Comparison of ENCODE assay signal across 12 cellular contexts in genomic region chr21:23401278-23401677, GRCh38.
DNase-seq lines count a peak whose midpoint lies in the region; ATAC-seq, FAIRE-seq and TF ChIP-seq lines count a peak whose summit lies in the region.
"Had no signal": no experiment of that assay in that cellular context is flagged by ENCODE, and none has a peak within 500 bp of the region (broad histone marks: within the 10 kb centered on the region; RNA-seq: fewer than 3 reads in every experiment).

No MANE protein-coding gene starts in this region.

- H3K4me1 ChIP-seq in cardiac muscle cell (ENCODE audit: low read depth), result no peaks in the 10 kb centered on the region
- no peaks in the 10 kb centered on the region for H3K4me1 ChIP-seq in right cardiac atrium (ENCODE audit: control insufficient read depth, insufficient read depth, low read length)

- H3K27ac ChIP-seq in cardiac muscle cell (no peak overlapping the region), right cardiac atrium (ENCODE audit: low read length) (no peak overlapping the region), WERI-Rb-1 (no peak overlapping the region)

- intact Hi-C loops in right cardiac atrium (cut with DNase I), result no loop called here

- no peaks in the 10 kb centered on the region for H3K9me3 ChIP-seq in cardiac muscle cell (ENCODE audit: low read depth)
- no peaks in the 10 kb centered on the region for H3K9me3 ChIP-seq in right cardiac atrium (ENCODE audit: control insufficient read depth, low read length)
- no peaks in the 10 kb centered on the region for H3K9me3 ChIP-seq in WERI-Rb-1 (ENCODE audit: severe bottlenecking)

- no peak for FAIRE-seq in urothelium cell line (lab: Jason Lieb, UNC)
- FAIRE-seq: islet of Langerhans had no signal

- H3K4me3 ChIP-seq in cardiac muscle cell (no peak overlapping the region), right cardiac atrium (ENCODE audit: low read length) (no peak overlapping the region), WERI-Rb-1 (ENCODE audit: low read depth, low read length) (no peak overlapping the region)

- H3K27me3 ChIP-seq in cardiac muscle cell, result no peaks in the 10 kb centered on the region
- H3K27me3 ChIP-seq in right cardiac atrium (ENCODE audit: control insufficient read depth, insufficient read depth), result no peaks in the 10 kb centered on the region
- H3K27me3 ChIP-seq in WERI-Rb-1 (ENCODE audit: insufficient read depth, low read depth, severe bottlenecking), result no peaks in the 10 kb centered on the region

- peak; percentile 2 to 18 for DNase-seq in cardiac muscle cell (ENCODE audit: low read depth in 1 of 2, low spot score in 1 of 2)
- DNase-seq in right cardiac atrium, result no peak
- peak; percentile 17 for DNase-seq in MV-4-11 (lab: John Stamatoyannopoulos, UW)
- peak; percentile 20 for DNase-seq in WERI-Rb-1
- DNase-seq in urothelium cell line (ENCODE audit: low spot score), result peak; percentile 18
- no peak for DNase-seq in T-helper 9 cell
- no peak for DNase-seq in DMS114 treated with DMSO at 0.1 percent for 48 hours (lab: John Stamatoyannopoulos, UW; ENCODE audit: unreplicated experiment)
- DNase-seq in HPDE6-E6E7 (ENCODE audit: extremely low spot score), result no peak
- DNase-seq: activated T-cell treated with anti-CD3 and anti-CD28 coated beads, Interleukin-2, amount 50 U/mL, for 1 hour; Right ventricle myocardium superior had no signal

- H3K36me3 ChIP-seq in cardiac muscle cell (no peaks in the 10 kb centered on the region), WERI-Rb-1 (no peaks in the 10 kb centered on the region)

- no peak for ATAC-seq in right cardiac atrium
- ATAC-seq: stimulated activated effector memory CD8-positive, alpha-beta T cell treated with anti-CD3 and anti-CD28 coated beads, Interleukin-12 subunit alpha, Interleukin-12 subunit beta, amount 100 ng/mL, for 72 hours had no signal

- TF ChIP-seq CTCF in cardiac muscle cell (IDR thresholded peaks at IDR 0.05; ENCODE audit: low read depth, low read length) (no peak), WERI-Rb-1 (IDR thresholded peaks at IDR 0.05; ENCODE audit: low read depth, low read length) (no peak)

- 87% methylated on average over 2 of the region's 2 CpGs for WGBS in right cardiac atrium

Comparison
In these comparisons a context has a peak if more than half of its experiments do, and no peak if none do; other contexts are left out.
1. DNase-seq: peak in cardiac muscle cell (2 of 2), MV-4-11 (single experiment), WERI-Rb-1 (single experiment) and urothelium cell line (single experiment); none in right cardiac atrium (0 of 3), T-helper 9 cell (single experiment), DMS114 treated with DMSO at 0.1 percent for 48 hours (single experiment) and HPDE6-E6E7 (single experiment).